In genomic region chr5:73149540-73149939, GRCh38 we compare ENCODE assay signal across 2 cellular contexts.
A peak's percentile ranks its signal among the peaks of the same experiment; 100 is the strongest.
TF ChIP-seq lines count a peak whose summit lies in the region.

No MANE protein-coding gene starts in this region.

TF ChIP-seq in IMR-90, 13 proteins besides CTCF, POLR2A, EP300 and RAD21:
- no peak for TF ChIP-seq NFE2L2 (IDR thresholded peaks at IDR 0.05; ENCODE audit: low read depth, low read length)
- TF ChIP-seq BHLHE40 (IDR thresholded peaks at IDR 0.05; ENCODE audit: low read depth, low read length) = no peak
- TF ChIP-seq MAFK (IDR thresholded peaks at IDR 0.05; ENCODE audit: low read depth, low read length) = no peak
- TF ChIP-seq, protein P1, sequence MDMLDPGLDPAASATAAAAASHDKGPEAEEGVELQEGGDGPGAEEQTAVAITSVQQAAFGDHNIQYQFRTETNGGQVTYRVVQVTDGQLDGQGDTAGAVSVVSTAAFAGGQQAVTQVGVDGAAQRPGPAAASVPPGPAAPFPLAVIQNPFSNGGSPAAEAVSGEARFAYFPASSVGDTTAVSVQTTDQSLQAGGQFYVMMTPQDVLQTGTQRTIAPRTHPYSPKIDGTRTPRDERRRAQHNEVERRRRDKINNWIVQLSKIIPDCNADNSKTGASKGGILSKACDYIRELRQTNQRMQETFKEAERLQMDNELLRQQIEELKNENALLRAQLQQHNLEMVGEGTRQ (IDR thresholded peaks at IDR 0.05; ENCODE audit: low read depth, low read length) = no peak
- no peak for TF ChIP-seq SMC3 (IDR thresholded peaks at IDR 0.05; ENCODE audit: low read depth, low read length)
- TF ChIP-seq CHD1 (IDR thresholded peaks at IDR 0.05; ENCODE audit: low read depth, low read length) = no peak
- TF ChIP-seq MAZ (IDR thresholded peaks at IDR 0.05; ENCODE audit: borderline replicate concordance, low read depth, low read length) = no peak
- no peak for TF ChIP-seq MXI1 (IDR thresholded peaks at IDR 0.05; ENCODE audit: borderline replicate concordance, low read depth, low read length)

TF ChIP-seq in K562, 482 proteins besides CTCF, POLR2A, EP300 and RAD21:
- TF ChIP-seq ARID1B (IDR thresholded peaks at IDR 0.05) = peak; percentile 37; the same call in 1 of the 2 replicates
- peak; percentile 31; the same call in 1 of the 2 replicates for TF ChIP-seq TCF3 (CRISPR knock-in tag; IDR thresholded peaks at IDR 0.05)
- peak; percentile 41 to 70; a peak in 3 of 4 replicates for TF ChIP-seq KDM1A (IDR thresholded peaks at IDR 0.05)
- peak in 1 of 2 experiments; percentile 69; a peak in 2 of 4 replicates for TF ChIP-seq RCOR1 (IDR thresholded peaks at IDR 0.05; ENCODE audit: borderline replicate concordance in 1 of 2, low read depth in 2 of 2, low read length in 2 of 2)
- TF ChIP-seq ZNF274 (IDR thresholded peaks at IDR 0.05; ENCODE audit: borderline replicate concordance, low read depth, low read length) = no peak
- no peak for TF ChIP-seq SMAD2 (IDR thresholded peaks at IDR 0.05; ENCODE audit: low read depth, low read length)
- peak; percentile 28; the same call in 1 of the 2 replicates for TF ChIP-seq CBFA2T2 (conservative IDR thresholded peaks at IDR 0.05)
- no peak for TF ChIP-seq HDAC8 (tag; IDR thresholded peaks at IDR 0.05)
- no peak for TF ChIP-seq FOXK2 (conservative IDR thresholded peaks at IDR 0.05 in 1 of 2, IDR thresholded peaks at IDR 0.05 in 1 of 2; ENCODE audit: low read depth in 2 of 2)
- TF ChIP-seq TEAD1 (CRISPR knock-in tag; IDR thresholded peaks at IDR 0.05) = no peak
- TF ChIP-seq CBFA2T3 (IDR thresholded peaks at IDR 0.05) = peak; percentile 67
- TF ChIP-seq, protein P2, sequence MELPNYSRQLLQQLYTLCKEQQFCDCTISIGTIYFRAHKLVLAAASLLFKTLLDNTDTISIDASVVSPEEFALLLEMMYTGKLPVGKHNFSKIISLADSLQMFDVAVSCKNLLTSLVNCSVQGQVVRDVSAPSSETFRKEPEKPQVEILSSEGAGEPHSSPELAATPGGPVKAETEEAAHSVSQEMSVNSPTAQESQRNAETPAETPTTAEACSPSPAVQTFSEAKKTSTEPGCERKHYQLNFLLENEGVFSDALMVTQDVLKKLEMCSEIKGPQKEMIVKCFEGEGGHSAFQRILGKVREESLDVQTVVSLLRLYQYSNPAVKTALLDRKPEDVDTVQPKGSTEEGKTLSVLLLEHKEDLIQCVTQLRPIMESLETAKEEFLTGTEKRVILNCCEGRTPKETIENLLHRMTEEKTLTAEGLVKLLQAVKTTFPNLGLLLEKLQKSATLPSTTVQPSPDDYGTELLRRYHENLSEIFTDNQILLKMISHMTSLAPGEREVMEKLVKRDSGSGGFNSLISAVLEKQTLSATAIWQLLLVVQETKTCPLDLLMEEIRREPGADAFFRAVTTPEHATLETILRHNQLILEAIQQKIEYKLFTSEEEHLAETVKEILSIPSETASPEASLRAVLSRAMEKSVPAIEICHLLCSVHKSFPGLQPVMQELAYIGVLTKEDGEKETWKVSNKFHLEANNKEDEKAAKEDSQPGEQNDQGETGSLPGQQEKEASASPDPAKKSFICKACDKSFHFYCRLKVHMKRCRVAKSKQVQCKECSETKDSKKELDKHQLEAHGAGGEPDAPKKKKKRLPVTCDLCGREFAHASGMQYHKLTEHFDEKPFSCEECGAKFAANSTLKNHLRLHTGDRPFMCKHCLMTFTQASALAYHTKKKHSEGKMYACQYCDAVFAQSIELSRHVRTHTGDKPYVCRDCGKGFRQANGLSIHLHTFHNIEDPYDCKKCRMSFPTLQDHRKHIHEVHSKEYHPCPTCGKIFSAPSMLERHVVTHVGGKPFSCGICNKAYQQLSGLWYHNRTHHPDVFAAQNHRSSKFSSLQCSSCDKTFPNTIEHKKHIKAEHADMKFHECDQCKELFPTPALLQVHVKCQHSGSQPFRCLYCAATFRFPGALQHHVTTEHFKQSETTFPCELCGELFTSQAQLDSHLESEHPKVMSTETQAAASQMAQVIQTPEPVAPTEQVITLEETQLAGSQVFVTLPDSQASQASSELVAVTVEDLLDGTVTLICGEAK (IDR thresholded peaks at IDR 0.05) = no peak
- TF ChIP-seq, protein P2 (CRISPR knock-in tag; IDR thresholded peaks at IDR 0.05) = no peak
- no peak for TF ChIP-seq NR2F6 (CRISPR knock-in tag; IDR thresholded peaks at IDR 0.05)
